Comparison of ENCODE assay signal across 17 cellular contexts in the genomic region with DNA sequence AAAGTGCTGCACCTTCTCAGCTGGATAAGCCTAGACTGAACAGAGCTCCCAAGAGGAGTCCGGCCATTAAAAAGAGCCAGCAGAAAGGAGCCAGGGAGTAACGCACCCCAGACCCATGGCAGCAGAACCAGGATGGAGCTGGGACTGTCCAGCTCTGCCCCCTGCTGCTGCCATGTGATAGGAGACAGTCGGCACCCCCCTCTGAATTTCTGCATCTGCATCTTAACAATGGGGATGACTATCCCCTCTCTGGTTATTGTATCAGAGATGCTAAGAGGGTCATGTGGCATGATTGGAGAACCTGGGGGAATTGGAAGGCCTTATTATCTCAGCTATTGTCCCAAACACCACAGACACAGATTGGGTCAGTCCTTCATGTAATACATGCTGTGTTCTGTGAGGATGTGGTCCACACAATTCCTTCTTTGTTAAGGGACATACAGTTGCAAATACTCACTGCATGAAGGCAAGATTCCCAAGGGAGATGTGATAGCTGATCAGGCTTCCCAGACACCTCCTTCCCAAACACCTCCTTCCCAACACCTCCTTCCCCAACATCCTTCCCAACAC. TPM values are rescaled to one million over a fixed set of nuclear protein-coding genes. Genes with fewer than 3 reads are reported as not detected.
A peak's percentile ranks its signal among the peaks of the same experiment; 100 is the strongest.
DNase-seq lines count a peak whose midpoint lies in the region; ATAC-seq and TF ChIP-seq lines count a peak whose summit lies in the region.
"Had no signal": no experiment of that assay in that cellular context is flagged by ENCODE, and none has a peak within 500 bp of the region (broad histone marks: within the 10 kb centered on the region; RNA-seq: fewer than 3 reads in every experiment).

No MANE protein-coding gene starts in this region.

- ATAC-seq in stimulated activated effector memory CD8-positive, alpha-beta T cell treated with anti-CD3 and anti-CD28 coated beads, Interleukin-12 subunit alpha, Interleukin-12 subunit beta, amount 100 ng/mL, for 72 hours, result peak; percentile 39
- ATAC-seq in HG03139 (IDR thresholded peaks at IDR 0.05; ENCODE audit: unreplicated experiment) (no peak), Right ventricle myocardium superior (ENCODE audit: poor library complexity) (no peak)
- ATAC-seq: CD8-positive, alpha-beta T cell; naive thymus-derived CD8-positive, alpha-beta T cell had no signal

- H3K9me3 Mint-ChIP-seq in stimulated activated effector memory CD8-positive, alpha-beta T cell treated with anti-CD3 and anti-CD28 coated beads, Interleukin-12 subunit alpha, Interleukin-12 subunit beta, amount 100 ng/mL, for 72 hours, result no peaks in the 10 kb centered on the region
- H3K9me3 Mint-ChIP-seq: CD8-positive, alpha-beta T cell; naive thymus-derived CD8-positive, alpha-beta T cell had no signal

- no peak overlapping the region for H2AFZ ChIP-seq in OCI-LY1 (ENCODE audit: low read length)

- no peaks in the 10 kb centered on the region for H3F3A ChIP-seq in OCI-LY1 (ENCODE audit: insufficient read depth, low read length)

- H3K4me3 ChIP-seq in GM12865 (ENCODE audit: low read depth, low read length), result no peak overlapping the region
- H3K4me3 ChIP-seq in OCI-LY1 (ENCODE audit: low read depth, low read length, poor library complexity, severe bottlenecking), result no peak overlapping the region
- H3K4me3 ChIP-seq: breast epithelium had no signal

- H3K27ac ChIP-seq in OCI-LY1 (ENCODE audit: low read depth, low read length, poor library complexity, severe bottlenecking), result no peak overlapping the region
- H3K27ac ChIP-seq: breast epithelium had no signal

- intact Hi-C loops in Right ventricle myocardium superior (cut with DNase I), result no loop called here

- H3K79me2 ChIP-seq in OCI-LY1 (ENCODE audit: insufficient read depth, low read length), result no peaks in the 10 kb centered on the region

- H3K4me2 ChIP-seq in OCI-LY1 (ENCODE audit: low read length), result no peak overlapping the region

- no peaks in the 10 kb centered on the region for H3K4me1 Mint-ChIP-seq in stimulated activated effector memory CD8-positive, alpha-beta T cell treated with anti-CD3 and anti-CD28 coated beads, Interleukin-12 subunit alpha, Interleukin-12 subunit beta, amount 100 ng/mL, for 72 hours
- H3K4me1 Mint-ChIP-seq: naive thymus-derived CD8-positive, alpha-beta T cell had no signal

- no peaks in the 10 kb centered on the region for H3K36me3 Mint-ChIP-seq in stimulated activated effector memory CD8-positive, alpha-beta T cell treated with anti-CD3 and anti-CD28 coated beads, Interleukin-12 subunit alpha, Interleukin-12 subunit beta, amount 100 ng/mL, for 72 hours
- H3K36me3 Mint-ChIP-seq: CD8-positive, alpha-beta T cell; naive thymus-derived CD8-positive, alpha-beta T cell had no signal

- H3K9me3 ChIP-seq in OCI-LY1 (ENCODE audit: low read length), result no peaks in the 10 kb centered on the region
- H3K9me3 ChIP-seq: breast epithelium had no signal

- H3K27me3 ChIP-seq in OCI-LY1 (ENCODE audit: insufficient read depth, low read length), result no peaks in the 10 kb centered on the region
- H3K27me3 ChIP-seq: breast epithelium had no signal

- H3K36me3 ChIP-seq in OCI-LY1 (ENCODE audit: insufficient read depth, low read length), result no peaks in the 10 kb centered on the region
- H3K36me3 ChIP-seq: breast epithelium had no signal

- H3K4me1 ChIP-seq in OCI-LY1 (ENCODE audit: insufficient read depth, low read length, severe bottlenecking), result no peaks in the 10 kb centered on the region
- H3K4me1 ChIP-seq: breast epithelium had no signal

- no peak overlapping the region for H3K4me3 Mint-ChIP-seq in stimulated activated effector memory CD8-positive, alpha-beta T cell treated with anti-CD3 and anti-CD28 coated beads, Interleukin-12 subunit alpha, Interleukin-12 subunit beta, amount 100 ng/mL, for 72 hours
- H3K4me3 Mint-ChIP-seq: CD8-positive, alpha-beta T cell; naive thymus-derived CD8-positive, alpha-beta T cell had no signal

- no peaks in the 10 kb centered on the region for H4K20me1 ChIP-seq in OCI-LY1 (ENCODE audit: insufficient read depth, low read length)

- H3K9me2 ChIP-seq in OCI-LY1 (ENCODE audit: low read depth, low read length), result no peaks in the 10 kb centered on the region

- no peak overlapping the region for H3K9ac ChIP-seq in OCI-LY1 (ENCODE audit: low read length)

- DNase-seq in GM12865 (ENCODE audit: low read depth), result peak; percentile 18
- peak; percentile 90 for DNase-seq in globus pallidus (ENCODE audit: low spot score)
- no peak for DNase-seq in stimulated activated effector memory CD8-positive, alpha-beta T cell treated with anti-CD3 and anti-CD28 coated beads, Interleukin-12 subunit alpha, Interleukin-12 subunit beta, amount 100 ng/mL, for 72 hours (ENCODE audit: low spot score in 2 of 2)
- no peak for DNase-seq in Right ventricle myocardium superior
- no peak for DNase-seq in NCI-H2107 treated with DMSO at 0.1 percent for 48 hours (lab: John Stamatoyannopoulos, UW; ENCODE audit: unreplicated experiment)
- DNase-seq: activated naive CD4-positive, alpha-beta T cell; CD8-positive, alpha-beta T cell; IMR-90; naive thymus-derived CD8-positive, alpha-beta T cell; NCI-H1105; NCI-H524; RPMI8226; T-helper 9 cell had no signal

- no peak overlapping the region for H3K27ac Mint-ChIP-seq in stimulated activated effector memory CD8-positive, alpha-beta T cell treated with anti-CD3 and anti-CD28 coated beads, Interleukin-12 subunit alpha, Interleukin-12 subunit beta, amount 100 ng/mL, for 72 hours
- H3K27ac Mint-ChIP-seq: CD8-positive, alpha-beta T cell; naive thymus-derived CD8-positive, alpha-beta T cell had no signal

- TF ChIP-seq CTCF in GM12865 (IDR thresholded peaks at IDR 0.05; ENCODE audit: insufficient read depth, low read depth, low read length, missing control alignments) (peak; percentile 27), OCI-LY1 (IDR thresholded peaks at IDR 0.05; ENCODE audit: low read length) (0 out of 2 replicates have a peak, but pooled peaks have one; percentile 18)

RNA-seq across cellular contexts. Expression of gene PLEKHS1, which starts 29.3 kb away (rescaled TPM):
- not detected for total RNA-seq in Right ventricle myocardium superior
- total RNA-seq: activated CD8-positive, alpha-beta memory T cell treated with anti-CD3 and anti-CD28 coated beads for 36 hours; CD8-positive, alpha-beta T cell; IMR-90; naive thymus-derived CD8-positive, alpha-beta T cell had no signal

Comparison
In these comparisons a context has a peak if more than half of its experiments do, and no peak if none do; other contexts are left out.
1. DNase-seq: peak in GM12865 (single experiment) and globus pallidus (single experiment); none in stimulated activated effector memory CD8-positive, alpha-beta T cell treated with anti-CD3 and anti-CD28 coated beads, Interleukin-12 subunit alpha, Interleukin-12 subunit beta, amount 100 ng/mL, for 72 hours (0 of 2), Right ventricle myocardium superior (single experiment) and NCI-H2107 treated with DMSO at 0.1 percent for 48 hours (single experiment).